ENCODE assay signal across 2 cellular contexts in genomic region chr18:63348508-63349136, GRCh38.
TF ChIP-seq lines count a peak whose summit lies in the region.

No MANE protein-coding gene starts in this region.

TF ChIP-seq in liver, 16 proteins besides CTCF, POLR2A, EP300 and RAD21:
- TF ChIP-seq HNF4A (conservative IDR thresholded peaks at IDR 0.05) (peak; percentile 84), HNF4G (IDR thresholded peaks at IDR 0.05) (peak; percentile 26), EGR1 (IDR thresholded peaks at IDR 0.05; ENCODE audit: low read depth in 2 of 2) (no peak), RXRA (IDR thresholded peaks at IDR 0.05) (peak; percentile 84 to 89), MAX (IDR thresholded peaks at IDR 0.05) (peak; percentile 36), YY1 (IDR thresholded peaks at IDR 0.05) (peak; percentile 60), GABPA (IDR thresholded peaks at IDR 0.05 in 1 of 2, conservative IDR thresholded peaks at IDR 0.05 in 1 of 2) (peak in 1 of 2 donors; percentile 32), ZBTB33 (IDR thresholded peaks at IDR 0.05) (peak; percentile 32), SP1 (IDR thresholded peaks at IDR 0.05) (peak; percentile 80), REST (IDR thresholded peaks at IDR 0.05) (no peak), TAF1 (conservative IDR thresholded peaks at IDR 0.05) (no peak), FOXA2 (IDR thresholded peaks at IDR 0.05) (peak; percentile 26), ATF3 (IDR thresholded peaks at IDR 0.05) (peak; percentile 49), FOXA1 (IDR thresholded peaks at IDR 0.05) (no peak), JUND (IDR thresholded peaks at IDR 0.05) (peak; percentile 55 to 57), NR2F2 (IDR thresholded peaks at IDR 0.05) (no peak)
TF ChIP-seq in liver: peak in this region for 11.

TF ChIP-seq in HepG2, 621 proteins besides CTCF, POLR2A, EP300 and RAD21:
- TF ChIP-seq MTERF4 (CRISPR knock-in tag; IDR thresholded peaks at IDR 0.05) (no peak), MEIS2 (CRISPR knock-in tag; IDR thresholded peaks at IDR 0.05) (no peak), REXO4 (CRISPR knock-in tag; IDR thresholded peaks at IDR 0.05; ENCODE audit: borderline replicate concordance) (no peak), THAP8 (CRISPR knock-in tag; IDR thresholded peaks at IDR 0.05; ENCODE audit: borderline replicate concordance) (no peak), SP2 (CRISPR knock-in tag; IDR thresholded peaks at IDR 0.05) (no peak), ZNF503 (CRISPR knock-in tag; IDR thresholded peaks at IDR 0.05) (no peak), RBFOX2 (IDR thresholded peaks at IDR 0.05; ENCODE audit: low read depth, low read length) (no peak), ZNF614 (CRISPR knock-in tag; IDR thresholded peaks at IDR 0.05; ENCODE audit: borderline replicate concordance) (no peak)
